8 cellular contexts compared by ENCODE assay signal in genomic region chr19:6767081-6767356, GRCh38. TPM values are rescaled to one million over a fixed set of nuclear protein-coding genes. Genes with fewer than 3 reads are reported as not detected.
DNase-seq lines count a peak whose midpoint lies in the region; ATAC-seq, FAIRE-seq and TF ChIP-seq lines count a peak whose summit lies in the region.

No MANE protein-coding gene starts in this region.

- no peak overlapping the region for H3K9ac ChIP-seq in astrocyte (ENCODE audit: low read length)

- FAIRE-seq in astrocyte (lab: Jason Lieb, UNC): no peak

- no peaks in the 10 kb centered on the region for H3K9me3 ChIP-seq in astrocyte (ENCODE audit: insufficient read depth, low read depth, low read length)
- H3K9me3 ChIP-seq in mononuclear cell (ENCODE audit: low read depth, low read length): no peaks in the 10 kb centered on the region

- no peak overlapping the region for H3K27ac Mint-ChIP-seq in astrocyte (ENCODE audit: unreplicated experiment)

- H3K4me1 ChIP-seq in astrocyte (ENCODE audit: insufficient read depth, low read length) (peaks cover 2% of the 10 kb centered on the region), mononuclear cell (ENCODE audit: insufficient read depth, low read length) (peaks cover 48% of the 10 kb centered on the region)

- peak; percentile 12 for ATAC-seq in HG03565 (IDR thresholded peaks at IDR 0.05; ENCODE audit: unreplicated experiment)

- peaks cover 2% of the 10 kb centered on the region for H3K9me3 Mint-ChIP-seq in astrocyte (ENCODE audit: unreplicated experiment)

- H4K20me1 ChIP-seq in astrocyte (ENCODE audit: insufficient read depth, low read length): no peaks in the 10 kb centered on the region

- H3K27me3 Mint-ChIP-seq in astrocyte (ENCODE audit: low read depth, unreplicated experiment): peaks cover 26% of the 10 kb centered on the region

- peaks cover 12% of the 10 kb centered on the region for H3K4me1 Mint-ChIP-seq in astrocyte (ENCODE audit: low read depth, unreplicated experiment)

- DNase-seq in stimulated activated CD8-positive, alpha-beta memory T cell treated with anti-CD3 and anti-CD28 coated beads, Interleukin-12 subunit alpha, Interleukin-12 subunit beta, amount 100 ng/mL, for 1 hour (ENCODE audit: low read depth): peak; percentile 44
- DNase-seq in stimulated activated CD8-positive, alpha-beta memory T cell treated with anti-CD3 and anti-CD28 coated beads, Interleukin-4, amount 100 ng/mL, for 48 hours: no peak
- no peak for DNase-seq in astrocyte (ENCODE audit: low read depth)
- no peak for DNase-seq in EL
- DNase-seq in NCI-H510A (lab: John Stamatoyannopoulos, UW): no peak
- DNase-seq in GM19238 (ENCODE audit: insufficient read length, low spot score): no peak

- no peaks in the 10 kb centered on the region for H3K36me3 ChIP-seq in astrocyte (ENCODE audit: insufficient read depth, low read length)

- H3K4me3 Mint-ChIP-seq in astrocyte (ENCODE audit: unreplicated experiment): peak overlapping the region; percentile 79

- H3K79me2 ChIP-seq in astrocyte (ENCODE audit: insufficient read depth, low read length): no peaks in the 10 kb centered on the region

- H3K27ac ChIP-seq in astrocyte (ENCODE audit: low read depth, low read length): no peak overlapping the region

- H3K36me3 Mint-ChIP-seq in astrocyte (ENCODE audit: low read depth, unreplicated experiment): no peaks in the 10 kb centered on the region

- H3K4me3 ChIP-seq in astrocyte (ENCODE audit: insufficient read depth, low read depth, low read length) (no peak overlapping the region), mononuclear cell (ENCODE audit: low read length) (peak overlapping the region; percentile 51)

- peaks cover 10% of the 10 kb centered on the region for H3K27me3 ChIP-seq in astrocyte (ENCODE audit: insufficient read depth, low read length)
- H3K27me3 ChIP-seq in mononuclear cell (ENCODE audit: insufficient read depth, low read length): no peaks in the 10 kb centered on the region

- H3K4me2 ChIP-seq in astrocyte (ENCODE audit: low read length): peak overlapping the region; percentile 46

- peak overlapping the region; percentile 47 for H2AFZ ChIP-seq in astrocyte (ENCODE audit: low read depth, low read length)

- no peak for TF ChIP-seq CTCF in astrocyte (IDR thresholded peaks at IDR 0.05; ENCODE audit: insufficient read depth, low read depth, low read length)

RNA-seq across cellular contexts. Expression of gene SH2D3A, which starts 0.2 kb away (rescaled TPM):
- 0.91 and 2.6 TPM in 2 replicates for total RNA-seq in astrocyte
- total RNA-seq in mononuclear cell: 14.0 TPM

RNA-seq across cellular contexts. Expression of gene VAV1, which starts 5.5 kb away (rescaled TPM):
- total RNA-seq in astrocyte: not detected in 2 replicates
- total RNA-seq in mononuclear cell: 46.8 TPM

RNA-seq across cellular contexts. Expression of gene TRIP10, which starts 27.5 kb away (rescaled TPM):
- total RNA-seq in astrocyte (36.3 and 41.4 TPM in 2 replicates), mononuclear cell (4.2 TPM)

RNA-seq across cellular contexts. Expression of gene GPR108, which starts 29.6 kb away (rescaled TPM):
- total RNA-seq in astrocyte (41.6 and 50.9 TPM in 2 replicates), mononuclear cell (43.9 TPM)

RNA-seq across cellular contexts. Expression of gene C3, which starts 46.6 kb away (rescaled TPM):
- total RNA-seq in astrocyte (0.77 and 2.4 TPM in 2 replicates), mononuclear cell (3.1 TPM)

Comparison
In these comparisons a context has a peak if more than half of its experiments do, and no peak if none do; other contexts are left out.
1. RNA of gene VAV1, which starts 5.5 kb away (total RNA-seq): 46.8 TPM in mononuclear cell (single experiment); not detected in astrocyte; every median in the first group is over 10 times any median in the second.